In genomic region chr9:127873223-127873691, GRCh38 we compare ENCODE assay signal across 15 cellular contexts. TPM values are rescaled to one million over a fixed set of nuclear protein-coding genes. Genes with fewer than 3 reads are reported as not detected.
DNase-seq lines count a peak whose midpoint lies in the region; ATAC-seq and TF ChIP-seq lines count a peak whose summit lies in the region.
"Had no signal": no experiment of that assay in that cellular context is flagged by ENCODE, and none has a peak within 500 bp of the region (broad histone marks: within the 10 kb centered on the region; RNA-seq: fewer than 3 reads in every experiment).

No MANE protein-coding gene starts in this region.

- H3K27me3 ChIP-seq in BLaER1 treated with 17β-estradiol and CSF1 and Interleukin-3, amounts not matched to agents 10 nM and 100 nM = peaks cover 14 to 23% (median 17%) of the 10 kb centered on the region in 11 experiments
- H3K27me3 ChIP-seq in psoas muscle (ENCODE audit: insufficient read depth in 3 of 3, low read length in 2 of 3) = no peaks in the 10 kb centered on the region
- no peaks in the 10 kb centered on the region for H3K27me3 ChIP-seq in brain microvascular endothelial cell (replicated peaks)
- H3K27me3 ChIP-seq in testis = no peaks in the 10 kb centered on the region
- H3K27me3 ChIP-seq: SJSA1 had no signal

- no peak for ATAC-seq in psoas muscle
- no peak for ATAC-seq in HG02840 (IDR thresholded peaks at IDR 0.05; ENCODE audit: low FRiP score, unreplicated experiment)
- ATAC-seq: activated CD8-positive, alpha-beta T cell treated with anti-CD3 and anti-CD28 coated beads, Interleukin-2, amount 10 ng/mL, durations not matched to agents 7 days and 5 days had no signal

- TF ChIP-seq CTCF in psoas muscle (IDR thresholded peaks at IDR 0.05) = no peak
- no peak for TF ChIP-seq CTCF in brain microvascular endothelial cell (IDR thresholded peaks at IDR 0.05; ENCODE audit: low read depth, low read length, missing control alignments)
- no peak for TF ChIP-seq CTCF in testis (IDR thresholded peaks at IDR 0.05)

- H3K27ac ChIP-seq in BLaER1 treated with 17β-estradiol and CSF1 and Interleukin-3, amounts not matched to agents 10 nM and 100 nM = peak overlapping the region in 7 of 11 experiments; percentile 0 to 41 (median 14); a peak in 8 of 22 replicates
- H3K27ac ChIP-seq in psoas muscle = peak overlapping the region; percentile 85
- H3K27ac ChIP-seq in brain microvascular endothelial cell = no peak overlapping the region
- H3K27ac ChIP-seq in testis = peak overlapping the region in 1 of 2 donors; percentile 63
- H3K27ac ChIP-seq: SJSA1 had no signal

- WGBS in psoas muscle, 3 donors = 50 to 63% (median 56%) methylated on average over 18 to 19 of the region's 19 CpGs
- 42 to 66% methylated on average over 9 to 19 of the region's 19 CpGs for WGBS in testis, 2 donors

- peak in 45 of 58 donors; percentile 20 to 86 (median 62) for DNase-seq in anterior cingulate cortex (lab: John Stamatoyannopoulos, UW)
- peak in 32 of 42 donors; percentile 17 to 84 (median 60) for DNase-seq in head of caudate nucleus
- no peak for DNase-seq in psoas muscle
- DNase-seq in brain microvascular endothelial cell = no peak
- DNase-seq in testis = no peak
- no peak for DNase-seq in iPS-NIHi7 (ENCODE audit: extremely low spot score)
- DNase-seq: activated CD8-positive, alpha-beta T cell treated with anti-CD3 and anti-CD28 coated beads, Interleukin-2, amount 10 ng/mL, durations not matched to agents 7 days and 5 days; activated effector memory CD4-positive, alpha-beta T cell treated with Interleukin-2 at 50 U/mL for 16 hours; foreskin melanocyte; NCI-H1048; NCI-H345; small intestine had no signal

- peak overlapping the region; percentile 57 to 88 (median 83) for H3K4me2 ChIP-seq in BLaER1 treated with 17β-estradiol and CSF1 and Interleukin-3, amounts not matched to agents 10 nM and 100 nM

- peaks cover 0 to 18% (median 0%) of the 10 kb centered on the region in 11 experiments; a peak in 4 of 22 replicates for H4K20me1 ChIP-seq in BLaER1 treated with 17β-estradiol and CSF1 and Interleukin-3, amounts not matched to agents 10 nM and 100 nM

- H3K36me3 ChIP-seq in BLaER1 treated with 17β-estradiol and CSF1 and Interleukin-3, amounts not matched to agents 10 nM and 100 nM = no peaks in the 10 kb centered on the region
- peaks cover 0 to 50% of the 10 kb centered on the region in 2 donors for H3K36me3 ChIP-seq in psoas muscle (ENCODE audit: insufficient read depth in 1 of 2, low read depth in 1 of 2)
- H3K36me3 ChIP-seq in brain microvascular endothelial cell (replicated peaks) = peaks cover 14% of the 10 kb centered on the region
- H3K36me3 ChIP-seq in testis (ENCODE audit: low read depth, missing control alignments) = no peaks in the 10 kb centered on the region

- in situ Hi-C loops in brain microvascular endothelial cell (cut with HindIII; ENCODE audit: low pct_ligation_motif_present, low sequenced_read_pairs) = loop anchor here (25.0 kb wide), 1 partner anchor 111 kb away; no protein-coding TSS in a partner anchor

- intact Hi-C loops in head of caudate nucleus (cut with DNase I) = loop anchor here (5.0 to 10.0 kb wide), 3 partner anchors 44 to 138 kb away; partner anchors contain the start of genes ST6GALNAC4 and TOR2A
- intact Hi-C loops in psoas muscle (cut with DNase I) = loop anchor here (5.0 kb wide), 5 partner anchors 44 to 281 kb away; partner anchors contain the start of genes TOR2A (in 2 of the 2), CDK9 (in 1 of the 2), FPGS (in 1 of the 2) and ST6GALNAC4 (in 1 of the 2)
- intact Hi-C loops in testis (cut with DNase I; ENCODE audit: low total_unique reads) = loop anchor here (10.0 kb wide), 1 partner anchor 138 kb away; the partner anchor contains the start of gene TOR2A

- no peak overlapping the region for H3K4me3 ChIP-seq in BLaER1 treated with 17β-estradiol and CSF1 and Interleukin-3, amounts not matched to agents 10 nM and 100 nM
- peak overlapping the region; percentile 78 for H3K4me3 ChIP-seq in psoas muscle
- no peak overlapping the region for H3K4me3 ChIP-seq in brain microvascular endothelial cell (ENCODE audit: low read depth, low read length)
- no peak overlapping the region for H3K4me3 ChIP-seq in testis
- H3K4me3 ChIP-seq: SJSA1 had no signal

- no peak for TF ChIP-seq POLR2A in testis (IDR thresholded peaks at IDR 0.05)

- H3K9ac ChIP-seq in BLaER1 treated with 17β-estradiol and CSF1 and Interleukin-3, amounts not matched to agents 10 nM and 100 nM = peak overlapping the region in 9 of 11 experiments; percentile 20 to 56 (median 47); a peak in 16 of 22 replicates

- H3K4me1 ChIP-seq in BLaER1 treated with 17β-estradiol and CSF1 and Interleukin-3, amounts not matched to agents 10 nM and 100 nM = peaks cover 52 to 91% (median 82%) of the 10 kb centered on the region in 10 experiments
- H3K4me1 ChIP-seq in psoas muscle (peaks cover 40% of the 10 kb centered on the region), testis (peaks cover 60% of the 10 kb centered on the region)

- H3K9me3 ChIP-seq in BLaER1 treated with 17β-estradiol and CSF1 and Interleukin-3, amounts not matched to agents 10 nM and 100 nM (replicated peaks in 1 of 11) = no peaks in the 10 kb centered on the region
- H3K9me3 ChIP-seq in psoas muscle (no peaks in the 10 kb centered on the region), testis (no peaks in the 10 kb centered on the region)
- H3K9me3 ChIP-seq: SJSA1 had no signal

RNA-seq across cellular contexts. Expression of gene AK1, which starts 4.2 kb away (rescaled TPM):
- total RNA-seq in psoas muscle = 100 to 1,000 TPM; 369 to 854 (median 688) TPM
- 100 to 1,000 TPM; 310 to 845 (median 778) TPM for polyA plus RNA-seq in psoas muscle
- 100 to 1,000 TPM in 1 of 2 donors, 10 to 100 TPM in 1; 86.7 to 103 TPM for total RNA-seq in testis
- polyA plus RNA-seq in testis (ENCODE audit: insufficient read depth, low read depth, low replicate concordance) = 154 TPM

RNA-seq across cellular contexts. Expression of gene ENG, which starts 18.8 kb away (rescaled TPM):
- total RNA-seq in psoas muscle (10 to 100 TPM; 31.7 to 80.4 (median 54.3) TPM), testis (100 to 1,000 TPM; 132 to 214 TPM)
- polyA plus RNA-seq in psoas muscle (10 to 100 TPM; 22.1 to 78.1 (median 28.6) TPM), testis (ENCODE audit: insufficient read depth, low read depth, low replicate concordance) (144 TPM)

RNA-seq across cellular contexts. Expression of gene ST6GALNAC6, which starts 26.1 kb away (rescaled TPM):
- 10 to 100 TPM; 20.3 to 26.1 (median 24.4) TPM for total RNA-seq in psoas muscle
- polyA plus RNA-seq in psoas muscle = 10 to 100 TPM; 18.5 to 35.5 (median 31.0) TPM
- 10 to 100 TPM; 46.3 to 70.3 TPM for total RNA-seq in testis
- polyA plus RNA-seq in testis (ENCODE audit: insufficient read depth, low read depth, low replicate concordance) = 43.0 TPM

RNA-seq across cellular contexts. Expression of gene ST6GALNAC4, which starts 43.6 kb away (rescaled TPM):
- total RNA-seq in psoas muscle (10 to 100 TPM in 3 of 4 donors, 1 to 10 TPM in 1; 8.9 to 52.6 (median 27.3) TPM), testis (10 to 100 TPM; 18.8 to 24.7 TPM)
- polyA plus RNA-seq in psoas muscle (10 to 100 TPM; 14.0 to 31.4 (median 14.8) TPM), testis (ENCODE audit: insufficient read depth, low read depth, low replicate concordance) (10.3 TPM)

RNA-seq across cellular contexts. Expression of gene PIP5KL1, which starts 57.3 kb away (rescaled TPM):
- under 1 TPM in 2 of 4 donors, not detected in 2; 0.40 to 0.44 TPM for total RNA-seq in psoas muscle
- polyA plus RNA-seq in psoas muscle = under 1 TPM in 2 of 3 donors, not detected in 1; 0.05 to 0.12 TPM
- 10 to 100 TPM in 1 of 2 donors, 1 to 10 TPM in 1; 8.4 to 10.2 TPM for total RNA-seq in testis
- 3.9 TPM for polyA plus RNA-seq in testis (ENCODE audit: insufficient read depth, low read depth, low replicate concordance)

Comparison
In these comparisons a context has a peak if more than half of its experiments do, and no peak if none do; other contexts are left out.
1. DNase-seq: peak in anterior cingulate cortex (45 of 58) and head of caudate nucleus (32 of 42); none in psoas muscle (0 of 2), brain microvascular endothelial cell (single experiment), testis (single experiment) and iPS-NIHi7 (single experiment).